Comparison of ENCODE assay signal across 8 cellular contexts in the genomic region with DNA sequence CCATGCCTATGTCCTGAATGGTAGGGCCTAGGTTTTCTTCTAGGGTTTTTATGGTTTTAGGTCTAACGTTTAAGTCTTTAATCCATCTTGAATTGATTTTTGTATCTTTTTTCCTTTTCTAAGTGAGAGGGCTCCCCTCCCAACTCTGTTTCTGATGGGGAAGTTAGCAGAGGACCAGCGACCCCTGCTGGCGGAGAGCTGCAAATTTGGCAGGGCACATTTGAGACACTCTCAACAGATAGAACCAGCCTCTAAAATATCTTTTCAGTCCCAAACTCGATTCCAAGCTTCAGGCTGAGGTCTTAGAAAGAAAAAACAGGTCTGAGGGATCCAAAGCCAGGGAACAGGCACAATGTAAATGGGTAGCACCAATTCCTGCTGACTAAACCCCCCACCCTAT. TPM values are rescaled to one million over a fixed set of nuclear protein-coding genes. Genes with fewer than 3 reads are reported as not detected.
A peak's percentile ranks its signal among the peaks of the same experiment; 100 is the strongest.
DNase-seq lines count a peak whose midpoint lies in the region; ATAC-seq and TF ChIP-seq lines count a peak whose summit lies in the region.

No MANE protein-coding gene starts in this region.

- no peak overlapping the region for H3K4me3 Mint-ChIP-seq in CD4-positive, alpha-beta T cell

- TF ChIP-seq CTCF in CD4-positive, alpha-beta T cell (IDR thresholded peaks at IDR 0.05) = peak; percentile 15
- TF ChIP-seq CTCF in lower lobe of right lung (IDR thresholded peaks at IDR 0.05) = peak; percentile 41

- no peaks in the 10 kb centered on the region for H3K4me1 ChIP-seq in lower lobe of right lung

- H3K27me3 ChIP-seq in CD4-positive, alpha-beta T cell (ENCODE audit: control insufficient read depth, insufficient read depth, low read length) = no peaks in the 10 kb centered on the region
- H3K27me3 ChIP-seq in lower lobe of right lung (ENCODE audit: low read depth) = no peaks in the 10 kb centered on the region

- H3K4me3 ChIP-seq in lower lobe of right lung = no peak overlapping the region

- H3K27ac Mint-ChIP-seq in CD4-positive, alpha-beta T cell = no peak overlapping the region

- H3K36me3 Mint-ChIP-seq in CD4-positive, alpha-beta T cell (ENCODE audit: low read depth) = no peaks in the 10 kb centered on the region

- DNase-seq in CD4-positive, alpha-beta T cell = peak in 7 of 10 experiments; percentile 17 to 49 (median 27)
- DNase-seq in activated T-cell treated with anti-CD3 and anti-CD28 coated beads, Interleukin-2, amount 50 U/mL, for 48 hours = peak; percentile 75
- DNase-seq in lower lobe of right lung (no peak), NCI-H146 treated with DMSO at 0.1 percent for 48 hours (lab: John Stamatoyannopoulos, UW; ENCODE audit: unreplicated experiment) (no peak), D341Med (ENCODE audit: low spot score) (no peak), nucleus accumbens (lab: John Stamatoyannopoulos, UW) (no peak)

- H3K9me3 ChIP-seq in CD4-positive, alpha-beta T cell (ENCODE audit: control insufficient read depth, low read length) = peaks cover 2% of the 10 kb centered on the region
- peaks cover 6% of the 10 kb centered on the region for H3K9me3 ChIP-seq in lower lobe of right lung

- no peak overlapping the region for H3K27ac ChIP-seq in CD4-positive, alpha-beta T cell (ENCODE audit: low read depth, low read length)
- H3K27ac ChIP-seq in lower lobe of right lung = no peak overlapping the region

- peak; percentile 26; the same call in 1 of the 2 replicates for TF ChIP-seq RAD21 in Ishikawa (IDR thresholded peaks at IDR 0.05; ENCODE audit: low read depth)

- H3K36me3 ChIP-seq in lower lobe of right lung = no peaks in the 10 kb centered on the region

- no peak for TF ChIP-seq EP300 in Ishikawa (IDR thresholded peaks at IDR 0.05; ENCODE audit: borderline replicate concordance)

- CTCF ChIA-PET in CD4-positive, alpha-beta T cell (lab: Charles Lee) = interaction anchor here (1.2 kb wide), 1 partner anchor 18 kb away, joined by 3 read pairs; no protein-coding TSS in a partner anchor

- peaks cover 10% of the 10 kb centered on the region for H3K4me1 Mint-ChIP-seq in CD4-positive, alpha-beta T cell (ENCODE audit: low read depth)

- H3K9me3 Mint-ChIP-seq in CD4-positive, alpha-beta T cell = no peaks in the 10 kb centered on the region

- H3K27me3 Mint-ChIP-seq in CD4-positive, alpha-beta T cell = peaks cover 4% of the 10 kb centered on the region

- no peak for ATAC-seq in CD4-positive, alpha-beta T cell (ENCODE audit: poor library complexity)
- ATAC-seq in lower lobe of right lung (no peak), HG03378 (IDR thresholded peaks at IDR 0.05; ENCODE audit: unreplicated experiment) (no peak)

- POLR2A ChIA-PET in CD4-positive, alpha-beta T cell (lab: Charles Lee) = no interaction called here

- intact Hi-C loops in CD4-positive, alpha-beta T cell (cut with DNase I, micrococcal nuclease) = no loop called here
- intact Hi-C loops in lower lobe of right lung (cut with DNase I) = no loop called here

TF ChIP-seq in Ishikawa, 13 proteins besides CTCF, POLR2A, EP300 and RAD21:
- no peak for TF ChIP-seq TEAD4 (IDR thresholded peaks at IDR 0.05)
- TF ChIP-seq, protein P1, sequence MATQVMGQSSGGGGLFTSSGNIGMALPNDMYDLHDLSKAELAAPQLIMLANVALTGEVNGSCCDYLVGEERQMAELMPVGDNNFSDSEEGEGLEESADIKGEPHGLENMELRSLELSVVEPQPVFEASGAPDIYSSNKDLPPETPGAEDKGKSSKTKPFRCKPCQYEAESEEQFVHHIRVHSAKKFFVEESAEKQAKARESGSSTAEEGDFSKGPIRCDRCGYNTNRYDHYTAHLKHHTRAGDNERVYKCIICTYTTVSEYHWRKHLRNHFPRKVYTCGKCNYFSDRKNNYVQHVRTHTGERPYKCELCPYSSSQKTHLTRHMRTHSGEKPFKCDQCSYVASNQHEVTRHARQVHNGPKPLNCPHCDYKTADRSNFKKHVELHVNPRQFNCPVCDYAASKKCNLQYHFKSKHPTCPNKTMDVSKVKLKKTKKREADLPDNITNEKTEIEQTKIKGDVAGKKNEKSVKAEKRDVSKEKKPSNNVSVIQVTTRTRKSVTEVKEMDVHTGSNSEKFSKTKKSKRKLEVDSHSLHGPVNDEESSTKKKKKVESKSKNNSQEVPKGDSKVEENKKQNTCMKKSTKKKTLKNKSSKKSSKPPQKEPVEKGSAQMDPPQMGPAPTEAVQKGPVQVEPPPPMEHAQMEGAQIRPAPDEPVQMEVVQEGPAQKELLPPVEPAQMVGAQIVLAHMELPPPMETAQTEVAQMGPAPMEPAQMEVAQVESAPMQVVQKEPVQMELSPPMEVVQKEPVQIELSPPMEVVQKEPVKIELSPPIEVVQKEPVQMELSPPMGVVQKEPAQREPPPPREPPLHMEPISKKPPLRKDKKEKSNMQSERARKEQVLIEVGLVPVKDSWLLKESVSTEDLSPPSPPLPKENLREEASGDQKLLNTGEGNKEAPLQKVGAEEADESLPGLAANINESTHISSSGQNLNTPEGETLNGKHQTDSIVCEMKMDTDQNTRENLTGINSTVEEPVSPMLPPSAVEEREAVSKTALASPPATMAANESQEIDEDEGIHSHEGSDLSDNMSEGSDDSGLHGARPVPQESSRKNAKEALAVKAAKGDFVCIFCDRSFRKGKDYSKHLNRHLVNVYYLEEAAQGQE (IDR thresholded peaks at IDR 0.05; ENCODE audit: low read depth) = no peak
- TF ChIP-seq, protein P2, sequence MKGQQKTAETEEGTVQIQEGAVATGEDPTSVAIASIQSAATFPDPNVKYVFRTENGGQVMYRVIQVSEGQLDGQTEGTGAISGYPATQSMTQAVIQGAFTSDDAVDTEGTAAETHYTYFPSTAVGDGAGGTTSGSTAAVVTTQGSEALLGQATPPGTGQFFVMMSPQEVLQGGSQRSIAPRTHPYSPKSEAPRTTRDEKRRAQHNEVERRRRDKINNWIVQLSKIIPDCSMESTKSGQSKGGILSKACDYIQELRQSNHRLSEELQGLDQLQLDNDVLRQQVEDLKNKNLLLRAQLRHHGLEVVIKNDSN (IDR thresholded peaks at IDR 0.05) = no peak
- TF ChIP-seq NFIC (IDR thresholded peaks at IDR 0.05) = no peak
- TF ChIP-seq ZBTB7A (IDR thresholded peaks at IDR 0.05; ENCODE audit: low read depth) = no peak
- TF ChIP-seq, protein P3, sequence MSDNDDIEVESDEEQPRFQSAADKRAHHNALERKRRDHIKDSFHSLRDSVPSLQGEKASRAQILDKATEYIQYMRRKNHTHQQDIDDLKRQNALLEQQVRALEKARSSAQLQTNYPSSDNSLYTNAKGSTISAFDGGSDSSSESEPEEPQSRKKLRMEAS (IDR thresholded peaks at IDR 0.05) = no peak
- TF ChIP-seq YY1 (IDR thresholded peaks at IDR 0.05; ENCODE audit: low read depth) = no peak
- no peak for TF ChIP-seq TCF12 (IDR thresholded peaks at IDR 0.05; ENCODE audit: low read depth)
- TF ChIP-seq FOXM1 (IDR thresholded peaks at IDR 0.05; ENCODE audit: borderline replicate concordance, low read depth) = no peak
- no peak for TF ChIP-seq CEBPB (IDR thresholded peaks at IDR 0.05)
- TF ChIP-seq TAF1 (IDR thresholded peaks at IDR 0.05; ENCODE audit: low read depth) = no peak
- no peak for TF ChIP-seq EGR1 (IDR thresholded peaks at IDR 0.05)
- TF ChIP-seq CREB1 (IDR thresholded peaks at IDR 0.05; ENCODE audit: low read depth) = no peak

RNA-seq across cellular contexts. Expression of a gene that starts 32.5 kb away (rescaled TPM):
- total RNA-seq in CD4-positive, alpha-beta T cell = under 1 TPM; 0.55 to 0.61 TPM
- 4.0 TPM for total RNA-seq in lower lobe of right lung

RNA-seq across cellular contexts. Expression of a gene that starts 52.2 kb away (rescaled TPM):
- not detected for total RNA-seq in CD4-positive, alpha-beta T cell
- total RNA-seq in lower lobe of right lung = not detected

Comparison
In these comparisons a context has a peak if more than half of its experiments do, and no peak if none do; other contexts are left out.
1. DNase-seq: peak in CD4-positive, alpha-beta T cell (7 of 10) and activated T-cell treated with anti-CD3 and anti-CD28 coated beads, Interleukin-2, amount 50 U/mL, for 48 hours (2 of 2); none in lower lobe of right lung (single experiment), NCI-H146 treated with DMSO at 0.1 percent for 48 hours (single experiment), D341Med (single experiment) and nucleus accumbens (0 of 56).